23 cellular contexts compared by ENCODE assay signal in the genomic region with DNA sequence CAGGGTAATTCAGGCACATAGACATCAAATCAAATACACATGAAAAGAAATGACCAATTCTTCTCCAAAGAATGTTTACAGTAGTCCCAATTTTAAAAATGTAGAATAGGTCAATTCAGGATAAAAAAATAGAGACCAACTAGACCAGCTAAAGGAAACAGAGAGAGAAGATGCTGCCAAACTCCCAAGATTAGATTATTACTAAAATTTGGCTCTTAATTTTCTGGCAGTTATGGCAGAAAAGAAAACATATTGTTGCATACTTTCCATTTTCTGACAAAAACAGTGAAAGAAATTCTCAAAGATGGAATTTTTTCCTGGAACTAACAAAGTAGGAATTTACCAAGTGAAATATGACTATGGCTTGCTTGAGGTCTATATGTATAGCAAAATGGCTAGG.
"Had no signal": no experiment of that assay in that cellular context is flagged by ENCODE, and none has a peak within 500 bp of the region (broad histone marks: within the 10 kb centered on the region; RNA-seq: fewer than 3 reads in every experiment).

No MANE protein-coding gene starts in this region.

- H3K36me3 ChIP-seq: tibial nerve, upper lobe of right lung, vagina had no signal

- H3K4me3 Mint-ChIP-seq: naive B cell; nephron progenitor cell; stimulated activated memory B cell treated with anti-CD40 and anti-IgM and Interleukin-4, amounts not matched to agents 10 μg/mL and 1 μg/mL and 100 μg/mL, for 72 hours; stimulated activated naive CD8-positive, alpha-beta T cell treated with anti-CD3 and anti-CD28 coated beads, Interleukin-15, amount 100 ng/mL, for 72 hours had no signal

- H3K9me3 Mint-ChIP-seq: naive B cell; nephron progenitor cell; stimulated activated memory B cell treated with anti-CD40 and anti-IgM and Interleukin-4, amounts not matched to agents 10 μg/mL and 1 μg/mL and 100 μg/mL, for 72 hours; stimulated activated naive CD8-positive, alpha-beta T cell treated with anti-CD3 and anti-CD28 coated beads, Interleukin-15, amount 100 ng/mL, for 72 hours had no signal

- H3K4me1 ChIP-seq: spleen, upper lobe of right lung, vagina had no signal

- H3K27me3 Mint-ChIP-seq: naive B cell; stimulated activated memory B cell treated with anti-CD40 and anti-IgM and Interleukin-4, amounts not matched to agents 10 μg/mL and 1 μg/mL and 100 μg/mL, for 72 hours; stimulated activated naive CD8-positive, alpha-beta T cell treated with anti-CD3 and anti-CD28 coated beads, Interleukin-15, amount 100 ng/mL, for 72 hours had no signal

- H3K4me3 ChIP-seq: heart left ventricle, lung, spleen, testis, tibial nerve, upper lobe of right lung, vagina had no signal

- H3K27ac ChIP-seq: spleen, testis, tibial nerve, upper lobe of right lung, vagina had no signal

- H3K36me3 Mint-ChIP-seq: naive B cell; stimulated activated memory B cell treated with anti-CD40 and anti-IgM and Interleukin-4, amounts not matched to agents 10 μg/mL and 1 μg/mL and 100 μg/mL, for 72 hours had no signal

- DNase-seq: cortex of kidney; effector memory CD4-positive, alpha-beta T cell; heart left ventricle; hippocampal formation; left colon; left ventricle myocardium superior; mesenchymal stem cell; naive B cell; nephron progenitor cell; posterior cingulate gyrus; spleen; stimulated activated CD4-positive, alpha-beta T cell treated with anti-CD3 and anti-CD28 coated beads, Interleukin-15, amount 100 ng/mL, for 24 hours; stimulated activated CD4-positive, alpha-beta T cell treated with anti-CD3 and anti-CD28 coated beads, Interleukin-1b, Interleukin-23, amount 100 ng/mL, for 48 hours; stimulated activated CD4-positive, alpha-beta T cell treated with anti-CD3 and anti-CD28 coated beads, Interleukin-4, amount 100 ng/mL, for 24 hours; stimulated activated naive CD8-positive, alpha-beta T cell treated with anti-CD3 and anti-CD28 coated beads, Interleukin-15, amount 100 ng/mL, for 72 hours; testis; upper lobe of right lung had no signal

- H3K4me1 Mint-ChIP-seq: naive B cell; nephron progenitor cell; stimulated activated memory B cell treated with anti-CD40 and anti-IgM and Interleukin-4, amounts not matched to agents 10 μg/mL and 1 μg/mL and 100 μg/mL, for 72 hours had no signal

- H3K27ac Mint-ChIP-seq: naive B cell; nephron progenitor cell; stimulated activated memory B cell treated with anti-CD40 and anti-IgM and Interleukin-4, amounts not matched to agents 10 μg/mL and 1 μg/mL and 100 μg/mL, for 72 hours; stimulated activated naive CD8-positive, alpha-beta T cell treated with anti-CD3 and anti-CD28 coated beads, Interleukin-15, amount 100 ng/mL, for 72 hours had no signal

- H3K9me3 ChIP-seq: heart left ventricle, spleen, testis, tibial nerve, upper lobe of right lung, vagina had no signal

- H3K27me3 ChIP-seq: heart left ventricle, spleen, testis, tibial nerve, upper lobe of right lung, vagina had no signal

- ATAC-seq: esophagus mucosa; heart left ventricle; left colon; left ventricle myocardium superior; sciatic nerve; stimulated activated memory B cell treated with anti-CD40 and anti-IgM and Interleukin-4, amounts not matched to agents 10 μg/mL and 1 μg/mL and 100 μg/mL, for 72 hours; stimulated activated naive CD8-positive, alpha-beta T cell treated with anti-CD3 and anti-CD28 coated beads, Interleukin-15, amount 100 ng/mL, for 72 hours; upper lobe of right lung had no signal
